ENCODE assay signal across 9 cellular contexts in genomic region chr18:69400976-69401474, GRCh38. TPM values are rescaled to one million over a fixed set of nuclear protein-coding genes. Genes with fewer than 3 reads are reported as not detected.
DNase-seq lines count a peak whose midpoint lies in the region; ATAC-seq and TF ChIP-seq lines count a peak whose summit lies in the region.
"Had no signal": no experiment of that assay in that cellular context is flagged by ENCODE, and none has a peak within 500 bp of the region (broad histone marks: within the 10 kb centered on the region; RNA-seq: fewer than 3 reads in every experiment).

No MANE protein-coding gene starts in this region.

- CTCF ChIA-PET in WTC11 (lab: Charles Lee), result interaction anchor here (1.6 kb wide), 1 partner anchor 68 kb away, joined by 4 read pairs; no protein-coding TSS in a partner anchor

- intact Hi-C loops in left cardiac atrium (cut with DNase I), result no loop called here
- intact Hi-C loops in sciatic nerve (cut with DNase I), result no loop called here

- peaks cover 53% of the 10 kb centered on the region for H3K27me3 Mint-ChIP-seq in WTC11 (ENCODE audit: low read depth)

- H3K27ac Mint-ChIP-seq in WTC11, result no peak overlapping the region
- H3K27ac Mint-ChIP-seq: B cell had no signal

- peak overlapping the region; percentile 70 for H3K4me3 Mint-ChIP-seq in WTC11
- H3K4me3 Mint-ChIP-seq: B cell had no signal

- TF ChIP-seq CTCF in WTC11 (IDR thresholded peaks at IDR 0.05), result no peak

- no peaks in the 10 kb centered on the region for H3K36me3 Mint-ChIP-seq in WTC11

- DNase-seq in NCI-H146 (lab: John Stamatoyannopoulos, UW), result peak; percentile 67
- no peak for DNase-seq in NCI-H146 treated with DMSO at 0.1 percent for 48 hours (lab: John Stamatoyannopoulos, UW; ENCODE audit: unreplicated experiment)
- DNase-seq in WTC11 (ENCODE audit: low spot score), result peak; percentile 36
- peak; percentile 26 for DNase-seq in left cardiac atrium
- peak; percentile 58 for DNase-seq in sciatic nerve (ENCODE audit: low spot score)
- no peak for DNase-seq in activated CD4-positive, CD25-positive, alpha-beta regulatory T cell treated with anti-CD3 and anti-CD28 coated beads, Interleukin-2, amount 50 U/mL, for 72 hours
- DNase-seq in activated effector memory CD4-positive, alpha-beta T cell treated with anti-CD3 and anti-CD28 coated beads, Interleukin-2, amount 50 U/mL, for 16 hours, result no peak

- H3K9me3 Mint-ChIP-seq in WTC11, result no peaks in the 10 kb centered on the region

- ATAC-seq in WTC11, result peak; percentile 20
- ATAC-seq in left cardiac atrium, result peak; percentile 22 to 24
- ATAC-seq in sciatic nerve, result no peak
- no peak for ATAC-seq in HG03139 (IDR thresholded peaks at IDR 0.05; ENCODE audit: unreplicated experiment)

- POLR2A ChIA-PET in WTC11 (lab: Charles Lee), result no interaction called here

- peaks cover 43% of the 10 kb centered on the region for H3K4me1 Mint-ChIP-seq in WTC11

TF ChIP-seq in WTC11, 78 proteins besides CTCF, POLR2A, EP300 and RAD21:
- TF ChIP-seq USF1 (CRISPR knock-in tag; IDR thresholded peaks at IDR 0.05), result no peak
- no peak for TF ChIP-seq MXD4 (CRISPR knock-in tag; IDR thresholded peaks at IDR 0.05; ENCODE audit: borderline replicate concordance)
- no peak for TF ChIP-seq FOXK1 (CRISPR knock-in tag; IDR thresholded peaks at IDR 0.05)
- TF ChIP-seq NFYB (CRISPR knock-in tag; conservative IDR thresholded peaks at IDR 0.05; ENCODE audit: low read depth), result no peak
- TF ChIP-seq CREM (CRISPR knock-in tag; IDR thresholded peaks at IDR 0.05), result no peak
- TF ChIP-seq ZNF416 (CRISPR knock-in tag; IDR thresholded peaks at IDR 0.05), result no peak
- no peak for TF ChIP-seq NR3C1 (CRISPR knock-in tag; conservative IDR thresholded peaks at IDR 0.05; ENCODE audit: low read depth)
- TF ChIP-seq PRRX2 (CRISPR knock-in tag; IDR thresholded peaks at IDR 0.05), result no peak
- TF ChIP-seq JAZF1 (CRISPR knock-in tag; IDR thresholded peaks at IDR 0.05), result no peak
- no peak for TF ChIP-seq ZNF423 (CRISPR knock-in tag; IDR thresholded peaks at IDR 0.05)
- TF ChIP-seq CBFB (CRISPR knock-in tag; IDR thresholded peaks at IDR 0.05; ENCODE audit: low read depth), result no peak
- TF ChIP-seq MLX (CRISPR knock-in tag; IDR thresholded peaks at IDR 0.05), result no peak
- TF ChIP-seq, protein P1, sequence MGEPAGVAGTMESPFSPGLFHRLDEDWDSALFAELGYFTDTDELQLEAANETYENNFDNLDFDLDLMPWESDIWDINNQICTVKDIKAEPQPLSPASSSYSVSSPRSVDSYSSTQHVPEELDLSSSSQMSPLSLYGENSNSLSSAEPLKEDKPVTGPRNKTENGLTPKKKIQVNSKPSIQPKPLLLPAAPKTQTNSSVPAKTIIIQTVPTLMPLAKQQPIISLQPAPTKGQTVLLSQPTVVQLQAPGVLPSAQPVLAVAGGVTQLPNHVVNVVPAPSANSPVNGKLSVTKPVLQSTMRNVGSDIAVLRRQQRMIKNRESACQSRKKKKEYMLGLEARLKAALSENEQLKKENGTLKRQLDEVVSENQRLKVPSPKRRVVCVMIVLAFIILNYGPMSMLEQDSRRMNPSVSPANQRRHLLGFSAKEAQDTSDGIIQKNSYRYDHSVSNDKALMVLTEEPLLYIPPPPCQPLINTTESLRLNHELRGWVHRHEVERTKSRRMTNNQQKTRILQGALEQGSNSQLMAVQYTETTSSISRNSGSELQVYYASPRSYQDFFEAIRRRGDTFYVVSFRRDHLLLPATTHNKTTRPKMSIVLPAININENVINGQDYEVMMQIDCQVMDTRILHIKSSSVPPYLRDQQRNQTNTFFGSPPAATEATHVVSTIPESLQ (CRISPR knock-in tag; IDR thresholded peaks at IDR 0.05), result no peak
- TF ChIP-seq CREB1 (CRISPR knock-in tag; IDR thresholded peaks at IDR 0.05), result no peak
- TF ChIP-seq OVOL2 (CRISPR knock-in tag; IDR thresholded peaks at IDR 0.05; ENCODE audit: borderline replicate concordance), result no peak
- TF ChIP-seq E2F4 (CRISPR knock-in tag; IDR thresholded peaks at IDR 0.05; ENCODE audit: borderline replicate concordance, low read depth), result no peak
- TF ChIP-seq EMX1 (CRISPR knock-in tag; IDR thresholded peaks at IDR 0.05), result no peak
- TF ChIP-seq MYBL2 (CRISPR knock-in tag; IDR thresholded peaks at IDR 0.05), result no peak
- no peak for TF ChIP-seq ZNF138 (CRISPR knock-in tag; conservative IDR thresholded peaks at IDR 0.05)
- no peak for TF ChIP-seq ATF3 (CRISPR knock-in tag; conservative IDR thresholded peaks at IDR 0.05)

RNA-seq across cellular contexts. Expression of gene DOK6, which starts 0.3 kb away (rescaled TPM):
- total RNA-seq in WTC11 (2021) (0.48 to 4.1 TPM (median 2.5 TPM) in 3 replicates), left cardiac atrium (10 to 100 TPM in 1 of 2 donors, 1 to 10 TPM in 1; 9.0 to 11.2 TPM), sciatic nerve (14.1 TPM)
- total RNA-seq: B cell had no signal

Comparison
In these comparisons a context has a peak if more than half of its experiments do, and no peak if none do; other contexts are left out.
1. DNase-seq: peak in NCI-H146 (single experiment), WTC11 (single experiment), left cardiac atrium (single experiment) and sciatic nerve (single experiment); none in NCI-H146 treated with DMSO at 0.1 percent for 48 hours (single experiment), activated CD4-positive, CD25-positive, alpha-beta regulatory T cell treated with anti-CD3 and anti-CD28 coated beads, Interleukin-2, amount 50 U/mL, for 72 hours (single experiment) and activated effector memory CD4-positive, alpha-beta T cell treated with anti-CD3 and anti-CD28 coated beads, Interleukin-2, amount 50 U/mL, for 16 hours (single experiment).
2. ATAC-seq: peak in WTC11 (single experiment) and left cardiac atrium (2 of 2); none in sciatic nerve (single experiment) and HG03139 (single experiment).